ENCODE assay signal across 10 cellular contexts in genomic region chr12:76920182-76921014, GRCh38. TPM values are rescaled to one million over a fixed set of nuclear protein-coding genes. Genes with fewer than 3 reads are reported as not detected.
DNase-seq lines count a peak whose midpoint lies in the region; ATAC-seq and TF ChIP-seq lines count a peak whose summit lies in the region.
"Had no signal": no experiment of that assay in that cellular context is flagged by ENCODE, and none has a peak within 500 bp of the region (broad histone marks: within the 10 kb centered on the region; RNA-seq: fewer than 3 reads in every experiment).

No MANE protein-coding gene starts in this region.

- H3K9ac ChIP-seq in BLaER1 treated with 17β-estradiol and CSF1 and Interleukin-3, amounts not matched to agents 10 nM and 100 nM: no peak overlapping the region

- H3K4me2 ChIP-seq in BLaER1 treated with 17β-estradiol and CSF1 and Interleukin-3, amounts not matched to agents 10 nM and 100 nM: peak overlapping the region; percentile 4 to 54 (median 37); a peak in 19 of 22 replicates
- H3K4me2 ChIP-seq in hepatocyte: no peak overlapping the region

- 82% methylated on average over 7 of the region's 7 CpGs for WGBS in hepatocyte (ENCODE audit: low lambda C conversion rate, missing lambda C conversion rate)

- H2AFZ ChIP-seq in hepatocyte: no peak overlapping the region

- peaks cover 0 to 18% (median 12%) of the 10 kb centered on the region in 10 experiments; a peak in 14 of 20 replicates for H3K4me1 ChIP-seq in BLaER1 treated with 17β-estradiol and CSF1 and Interleukin-3, amounts not matched to agents 10 nM and 100 nM
- no peaks in the 10 kb centered on the region for H3K4me1 ChIP-seq in hepatocyte (ENCODE audit: insufficient read depth)

- POLR2A ChIA-PET in RWPE1 (lab: Yijun Ruan, JAX; ENCODE audit: low non-redundant PET): no interaction called here

- H3K27me3 ChIP-seq in BLaER1 treated with 17β-estradiol and CSF1 and Interleukin-3, amounts not matched to agents 10 nM and 100 nM: no peaks in the 10 kb centered on the region
- H3K27me3 ChIP-seq in hepatocyte: no peaks in the 10 kb centered on the region

- H3K9me2 ChIP-seq in hepatocyte (replicated peaks; ENCODE audit: insufficient read depth): no peaks in the 10 kb centered on the region

- TF ChIP-seq CTCF in VCaP (conservative IDR thresholded peaks at IDR 0.05) (no peak), RWPE1 (conservative IDR thresholded peaks at IDR 0.05; ENCODE audit: low read depth) (no peak), hepatocyte (IDR thresholded peaks at IDR 0.05; ENCODE audit: poor library complexity) (no peak)

- no peaks in the 10 kb centered on the region for H3K9me3 ChIP-seq in BLaER1 treated with 17β-estradiol and CSF1 and Interleukin-3, amounts not matched to agents 10 nM and 100 nM (replicated peaks in 1 of 11)
- no peaks in the 10 kb centered on the region for H3K9me3 ChIP-seq in hepatocyte (ENCODE audit: low read depth)

- no peak overlapping the region for H3K27ac ChIP-seq in BLaER1 treated with 17β-estradiol and CSF1 and Interleukin-3, amounts not matched to agents 10 nM and 100 nM
- H3K27ac ChIP-seq in VCaP (peak overlapping the region; percentile 84), RWPE1 (no peak overlapping the region), hepatocyte (no peak overlapping the region)

- no peak for DNase-seq in hepatic stellate cell (ENCODE audit: low spot score)
- DNase-seq in pons (ENCODE audit: low spot score): no peak
- no peak for DNase-seq in RWPE1 (ENCODE audit: low spot score)
- DNase-seq in hepatocyte (ENCODE audit: low spot score): no peak
- DNase-seq: activated B cell treated with CpG ODN at 0.5 μM for 24 hours; stimulated activated CD4-positive, alpha-beta T cell treated with anti-CD3 and anti-CD28 coated beads, Interleukin-15, amount 100 ng/mL, for 24 hours had no signal

- H3K79me2 ChIP-seq in hepatocyte: no peaks in the 10 kb centered on the region

- ATAC-seq in GM19351 (IDR thresholded peaks at IDR 0.05; ENCODE audit: unreplicated experiment): peak; percentile 82
- peak; percentile 83 for ATAC-seq in HG02981 (IDR thresholded peaks at IDR 0.05; ENCODE audit: unreplicated experiment)

- CTCF ChIA-PET in RWPE1 (lab: Yijun Ruan, JAX): no interaction called here

- no peaks in the 10 kb centered on the region for H4K20me1 ChIP-seq in BLaER1 treated with 17β-estradiol and CSF1 and Interleukin-3, amounts not matched to agents 10 nM and 100 nM
- H4K20me1 ChIP-seq in hepatocyte (ENCODE audit: insufficient read depth, poor library complexity, severe bottlenecking): no peaks in the 10 kb centered on the region

- H3K36me3 ChIP-seq in BLaER1 treated with 17β-estradiol and CSF1 and Interleukin-3, amounts not matched to agents 10 nM and 100 nM: no peaks in the 10 kb centered on the region
- no peaks in the 10 kb centered on the region for H3K36me3 ChIP-seq in hepatocyte (replicated peaks; ENCODE audit: insufficient read depth, low read depth)

- no peak overlapping the region for H3K4me3 ChIP-seq in BLaER1 treated with 17β-estradiol and CSF1 and Interleukin-3, amounts not matched to agents 10 nM and 100 nM
- H3K4me3 ChIP-seq in hepatocyte: no peak overlapping the region

RNA-seq across cellular contexts. Expression of gene CSRP2, which starts 41.6 kb away (rescaled TPM):
- total RNA-seq in hepatocyte: 64.7 and 92.1 TPM in 2 replicates
- polyA plus RNA-seq in hepatocyte: 110 and 117 TPM in 2 replicates
